Comparison of ENCODE assay signal across 1 cellular context in genomic region chr18:79982736-79983135, GRCh38.
TF ChIP-seq lines count a peak whose summit lies in the region.

No MANE protein-coding gene starts in this region.

TF ChIP-seq in IMR-90, 13 proteins besides CTCF, POLR2A, EP300 and RAD21 (continued from another document):
- TF ChIP-seq MXI1 (IDR thresholded peaks at IDR 0.05; ENCODE audit: borderline replicate concordance, low read depth, low read length) (no peak), MAFK (IDR thresholded peaks at IDR 0.05; ENCODE audit: low read depth, low read length) (no peak), RCOR1 (IDR thresholded peaks at IDR 0.05; ENCODE audit: insufficient replicate concordance, low read length) (no peak), NFE2L2 (IDR thresholded peaks at IDR 0.05; ENCODE audit: low read depth, low read length) (no peak), USF2 (IDR thresholded peaks at IDR 0.05; ENCODE audit: low read depth, low read length) (no peak), CHD1 (IDR thresholded peaks at IDR 0.05; ENCODE audit: low read depth, low read length) (no peak), ELK1 (IDR thresholded peaks at IDR 0.05; ENCODE audit: borderline replicate concordance, low read depth, low read length) (no peak), CEBPB (IDR thresholded peaks at IDR 0.05; ENCODE audit: low read depth, low read length) (no peak), SMC3 (IDR thresholded peaks at IDR 0.05; ENCODE audit: low read depth, low read length) (no peak), RFX5 (IDR thresholded peaks at IDR 0.05; ENCODE audit: low read depth, low read length) (no peak), BHLHE40 (IDR thresholded peaks at IDR 0.05; ENCODE audit: low read depth, low read length) (no peak), FOS (IDR thresholded peaks at IDR 0.05; ENCODE audit: low read depth, low read length) (no peak)
